ENCODE assay signal across 1 cellular context in genomic region chr17:48293319-48294192, GRCh38.
TF ChIP-seq lines count a peak whose summit lies in the region.

No MANE protein-coding gene starts in this region.

TF ChIP-seq in HepG2, 621 proteins besides CTCF, POLR2A, EP300 and RAD21:
- no peak for TF ChIP-seq MZF1 (CRISPR knock-in tag; IDR thresholded peaks at IDR 0.05; ENCODE audit: borderline replicate concordance)
- TF ChIP-seq CSRNP2 (CRISPR knock-in tag; conservative IDR thresholded peaks at IDR 0.05; ENCODE audit: low read depth) = no peak
TF ChIP-seq in HepG2: peak in this region for 0.
